18 cellular contexts compared by ENCODE assay signal in the genomic region with DNA sequence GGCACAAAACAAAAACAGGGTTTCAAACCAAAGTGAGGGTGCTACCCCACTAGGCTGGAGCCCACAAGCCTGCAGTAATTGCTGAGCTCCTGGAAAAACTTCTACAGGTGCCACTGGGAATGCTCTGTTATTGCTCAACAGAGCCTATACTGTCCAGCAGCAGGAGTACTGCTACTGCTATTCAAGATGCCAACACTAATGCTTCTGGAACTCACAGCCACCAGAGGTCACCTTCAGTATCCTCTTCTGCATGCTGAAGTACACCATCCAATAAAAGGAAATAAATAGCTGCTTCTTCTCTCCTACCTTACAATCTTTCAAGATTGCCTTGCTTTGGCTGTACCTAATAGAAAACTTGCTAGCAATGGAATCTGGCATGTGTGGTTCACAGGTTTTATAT.
DNase-seq lines count a peak whose midpoint lies in the region; ATAC-seq, FAIRE-seq and TF ChIP-seq lines count a peak whose summit lies in the region.
"Had no signal": no experiment of that assay in that cellular context is flagged by ENCODE, and none has a peak within 500 bp of the region (broad histone marks: within the 10 kb centered on the region; RNA-seq: fewer than 3 reads in every experiment).

No MANE protein-coding gene starts in this region.

- no peak overlapping the region for H3K27ac ChIP-seq in DND-41 (ENCODE audit: low read length)
- H3K27ac ChIP-seq: BLaER1 treated with 17β-estradiol and CSF1 and Interleukin-3, amounts not matched to agents 10 nM and 100 nM; HL-60; psoas muscle had no signal

- H3K4me1 ChIP-seq in DND-41 (ENCODE audit: insufficient read depth, low read length), result peaks cover 4% of the 10 kb centered on the region; the same call in 1 of the 2 replicates
- H3K4me1 ChIP-seq: BLaER1 treated with 17β-estradiol and CSF1 and Interleukin-3, amounts not matched to agents 10 nM and 100 nM; psoas muscle had no signal

- H3K4me2 ChIP-seq in DND-41 (ENCODE audit: insufficient read depth, low read length), result no peak overlapping the region
- H3K4me2 ChIP-seq: BLaER1 treated with 17β-estradiol and CSF1 and Interleukin-3, amounts not matched to agents 10 nM and 100 nM had no signal

- FAIRE-seq in bronchial epithelial cell (lab: Jason Lieb, UNC), result no peak

- TF ChIP-seq CTCF in DND-41 (IDR thresholded peaks at IDR 0.05; ENCODE audit: borderline replicate concordance, extremely low read depth, low read length, poor library complexity, severe bottlenecking), result peak; percentile 20
- TF ChIP-seq CTCF in bronchial epithelial cell (IDR thresholded peaks at IDR 0.05; ENCODE audit: insufficient read depth, low read length, severe bottlenecking), result no peak

- no peaks in the 10 kb centered on the region for H3K79me2 ChIP-seq in DND-41 (ENCODE audit: insufficient read depth, low read length)

- H3K27me3 ChIP-seq in DND-41 (ENCODE audit: insufficient read depth, low read length, poor library complexity) (no peaks in the 10 kb centered on the region), bronchial epithelial cell (ENCODE audit: control insufficient read depth, insufficient read depth, low read length) (no peaks in the 10 kb centered on the region)
- H3K27me3 ChIP-seq: BLaER1 treated with 17β-estradiol and CSF1 and Interleukin-3, amounts not matched to agents 10 nM and 100 nM had no signal

- no peaks in the 10 kb centered on the region for H3K9me3 ChIP-seq in DND-41 (ENCODE audit: insufficient read depth, low read length, severe bottlenecking)
- H3K9me3 ChIP-seq: BLaER1 treated with 17β-estradiol and CSF1 and Interleukin-3, amounts not matched to agents 10 nM and 100 nM; psoas muscle had no signal

- H3K36me3 ChIP-seq in DND-41 (ENCODE audit: insufficient read depth, low read length) (no peaks in the 10 kb centered on the region), bronchial epithelial cell (ENCODE audit: control insufficient read depth, insufficient read depth, low read length) (no peaks in the 10 kb centered on the region)
- H3K36me3 ChIP-seq: BLaER1 treated with 17β-estradiol and CSF1 and Interleukin-3, amounts not matched to agents 10 nM and 100 nM had no signal

- ATAC-seq in DND-41 (ENCODE audit: insufficient read depth, low read depth), result peak; percentile 27; the same call in 1 of the 3 replicates
- no peak for ATAC-seq in GM21786 (IDR thresholded peaks at IDR 0.05; ENCODE audit: unreplicated experiment)
- ATAC-seq: effector memory CD8-positive, alpha-beta T cell had no signal

- DNase-seq in DND-41 (no peak), NCI-H146 (lab: John Stamatoyannopoulos, UW) (peak; percentile 3), bronchial epithelial cell (ENCODE audit: low read depth) (peak; percentile 26), left kidney (ENCODE audit: low read depth, low spot score) (peak; percentile 4), retina (no peak), NCI-H2081 treated with DMSO at 0.1 percent for 48 hours (lab: John Stamatoyannopoulos, UW) (no peak), GM19238 (ENCODE audit: insufficient read length, low spot score) (no peak)
- DNase-seq: amniotic stem cell; effector memory CD8-positive, alpha-beta T cell; midbrain; MV-4-11; psoas muscle; SHP77; stimulated activated CD4-positive, alpha-beta T cell treated with anti-CD3 and anti-CD28 coated beads, Interleukin-2, amount 100 ng/mL, for 48 hours; stimulated activated naive CD4-positive, alpha-beta T cell treated with Interleukin-2 at 50 U/mL for 16 hours had no signal

- H3K4me3 ChIP-seq in DND-41 (ENCODE audit: low read depth in 1 of 2, low read length in 2 of 2) (no peak overlapping the region), bronchial epithelial cell (ENCODE audit: low read depth, low read length) (no peak overlapping the region)
- H3K4me3 ChIP-seq: BLaER1 treated with 17β-estradiol and CSF1 and Interleukin-3, amounts not matched to agents 10 nM and 100 nM; psoas muscle had no signal

- no peak overlapping the region for H3K9ac ChIP-seq in DND-41 (ENCODE audit: low read depth, low read length)
- H3K9ac ChIP-seq: BLaER1 treated with 17β-estradiol and CSF1 and Interleukin-3, amounts not matched to agents 10 nM and 100 nM had no signal

- no peak overlapping the region for H2AFZ ChIP-seq in DND-41 (ENCODE audit: low read depth, low read length)

- no peaks in the 10 kb centered on the region for H4K20me1 ChIP-seq in DND-41 (ENCODE audit: insufficient read depth, low read length)
- H4K20me1 ChIP-seq: BLaER1 treated with 17β-estradiol and CSF1 and Interleukin-3, amounts not matched to agents 10 nM and 100 nM had no signal

Comparison
In these comparisons a context has a peak if more than half of its experiments do, and no peak if none do; other contexts are left out.
1. DNase-seq: peak in NCI-H146 (single experiment), bronchial epithelial cell (single experiment) and left kidney (single experiment); none in DND-41 (single experiment), retina (single experiment), NCI-H2081 treated with DMSO at 0.1 percent for 48 hours (single experiment) and GM19238 (single experiment).